1 cellular context compared by ENCODE assay signal in genomic region chr12:52442600-52443061, GRCh38.
A peak's percentile ranks its signal among the peaks of the same experiment; 100 is the strongest.
TF ChIP-seq lines count a peak whose summit lies in the region.

No MANE protein-coding gene starts in this region.

TF ChIP-seq in GM23338, 12 proteins besides CTCF, POLR2A, EP300 and RAD21 (continued from another document):
- TF ChIP-seq ZNF462 (CRISPR knock-in tag; IDR thresholded peaks at IDR 0.05) (peak; percentile 28; the same call in 1 of the 2 replicates), ZNF331 (CRISPR knock-in tag; IDR thresholded peaks at IDR 0.05; ENCODE audit: low read depth) (no peak)
